ENCODE assay signal across 8 cellular contexts in the genomic region with DNA sequence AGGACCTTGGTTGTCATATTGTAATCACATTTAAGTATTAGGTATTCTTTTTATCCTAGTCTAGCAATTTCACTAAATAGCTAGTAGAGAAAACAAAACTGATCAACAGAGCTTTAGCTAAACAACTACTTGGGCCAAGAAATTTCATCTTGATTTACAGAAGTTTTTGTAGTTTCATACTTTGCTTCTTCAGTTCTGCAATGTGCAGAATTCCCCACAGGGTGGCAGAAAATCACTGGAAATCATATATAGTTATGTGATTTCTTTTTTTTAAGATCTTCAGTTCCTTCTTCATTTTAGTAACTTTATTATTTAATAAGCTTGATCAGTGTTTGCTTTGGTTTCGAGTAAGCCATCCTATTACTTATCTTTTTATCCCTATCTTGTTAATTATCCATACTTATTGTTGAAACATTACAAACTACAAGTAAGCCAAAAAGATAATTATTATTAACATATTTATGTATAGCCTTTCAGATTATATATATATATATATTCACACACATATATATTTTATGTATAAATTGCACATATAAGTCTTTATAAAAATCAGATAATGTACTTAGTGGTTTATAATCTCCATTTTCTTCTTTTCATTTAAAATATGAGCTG. TPM values are rescaled to one million over a fixed set of nuclear protein-coding genes. Genes with fewer than 3 reads are reported as not detected.
DNase-seq lines count a peak whose midpoint lies in the region; ATAC-seq, FAIRE-seq and TF ChIP-seq lines count a peak whose summit lies in the region.

No MANE protein-coding gene starts in this region.

- no peak overlapping the region for H3K4me2 ChIP-seq in osteoblast (ENCODE audit: insufficient read depth, low read length)

- peaks cover 59% of the 10 kb centered on the region for H3K27me3 Mint-ChIP-seq in WTC11 (ENCODE audit: low read depth)

- H3K79me2 ChIP-seq in osteoblast (ENCODE audit: insufficient read depth, low read length), result peaks cover 28% of the 10 kb centered on the region

- POLR2A ChIA-PET in WTC11 (lab: Charles Lee), result no interaction called here

- H3K36me3 Mint-ChIP-seq in WTC11, result peaks cover 4% of the 10 kb centered on the region; the same call in 1 of the 2 replicates

- H3K4me3 Mint-ChIP-seq in WTC11, result peak overlapping the region; percentile 35

- H3K27ac Mint-ChIP-seq in WTC11, result no peak overlapping the region

- H3K27ac ChIP-seq in osteoblast (ENCODE audit: low read depth, low read length), result no peak overlapping the region

- H3K4me3 ChIP-seq in osteoblast (ENCODE audit: insufficient read depth, low read length), result no peak overlapping the region

- peaks cover 15% of the 10 kb centered on the region for H3K4me1 ChIP-seq in osteoblast (ENCODE audit: insufficient read depth, low read length)

- no peaks in the 10 kb centered on the region for H3K9me3 Mint-ChIP-seq in WTC11

- ATAC-seq in WTC11, result no peak
- ATAC-seq in HG02938 (IDR thresholded peaks at IDR 0.05; ENCODE audit: unreplicated experiment), result no peak

- H2AFZ ChIP-seq in osteoblast (ENCODE audit: low read length), result no peak overlapping the region

- CTCF ChIA-PET in WTC11 (lab: Charles Lee), result interaction anchor here (0.6 to 2.0 kb wide), 5 partner anchors 45 to 637 kb away, joined by 3 to 4 read pairs (median 3); no protein-coding TSS in a partner anchor

- TF ChIP-seq CTCF in WTC11 (IDR thresholded peaks at IDR 0.05), result no peak
- TF ChIP-seq CTCF in osteoblast (IDR thresholded peaks at IDR 0.05; ENCODE audit: extremely low read depth, low read depth, low read length), result peak; percentile 64

- DNase-seq in SIG-M5 treated with dmso at 0.1 percent for 504 hours (lab: John Stamatoyannopoulos, UW; ENCODE audit: unreplicated experiment), result peak; percentile 32
- DNase-seq in SIG-M5 (lab: John Stamatoyannopoulos, UW), result no peak
- DNase-seq in NCI-H1694 treated with DMSO at 0.1 percent for 48 hours (lab: John Stamatoyannopoulos, UW), result peak; percentile 37
- no peak for DNase-seq in WTC11 (ENCODE audit: low spot score)
- no peak for DNase-seq in osteoblast (ENCODE audit: insufficient read length, low spot score, missing footprints)
- no peak for DNase-seq in GM19239 (ENCODE audit: insufficient read length, low spot score)

- FAIRE-seq in endometrium (lab: Jason Lieb, UNC), result peak; percentile 64
- FAIRE-seq in GM19239 (lab: Jason Lieb, UNC), result no peak

- H3K27me3 ChIP-seq in osteoblast (ENCODE audit: insufficient read depth, low read length), result no peaks in the 10 kb centered on the region

- peaks cover 16% of the 10 kb centered on the region for H4K20me1 ChIP-seq in osteoblast (ENCODE audit: insufficient read depth, low read length)

- peaks cover 2% of the 10 kb centered on the region for H3K36me3 ChIP-seq in osteoblast (ENCODE audit: insufficient read depth, low read length)

- H3K9me3 ChIP-seq in osteoblast (ENCODE audit: low read depth, low read length), result no peaks in the 10 kb centered on the region

- peaks cover 11% of the 10 kb centered on the region for H3K4me1 Mint-ChIP-seq in WTC11

TF ChIP-seq in WTC11, 78 proteins besides CTCF, POLR2A, EP300 and RAD21:
- TF ChIP-seq, protein P1, sequence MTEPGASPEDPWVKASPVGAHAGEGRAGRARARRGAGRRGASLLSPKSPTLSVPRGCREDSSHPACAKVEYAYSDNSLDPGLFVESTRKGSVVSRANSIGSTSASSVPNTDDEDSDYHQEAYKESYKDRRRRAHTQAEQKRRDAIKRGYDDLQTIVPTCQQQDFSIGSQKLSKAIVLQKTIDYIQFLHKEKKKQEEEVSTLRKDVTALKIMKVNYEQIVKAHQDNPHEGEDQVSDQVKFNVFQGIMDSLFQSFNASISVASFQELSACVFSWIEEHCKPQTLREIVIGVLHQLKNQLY (CRISPR knock-in tag; IDR thresholded peaks at IDR 0.05), result no peak
- TF ChIP-seq ZNF416 (CRISPR knock-in tag; IDR thresholded peaks at IDR 0.05), result no peak
- TF ChIP-seq SMAD4 (CRISPR knock-in tag; IDR thresholded peaks at IDR 0.05), result no peak
- no peak for TF ChIP-seq GRHL2 (CRISPR knock-in tag; IDR thresholded peaks at IDR 0.05; ENCODE audit: insufficient replicate concordance, severe bottlenecking)
- TF ChIP-seq FOXJ3 (CRISPR knock-in tag; IDR thresholded peaks at IDR 0.05; ENCODE audit: borderline replicate concordance), result no peak

RNA-seq across cellular contexts. Expression of a gene that starts 2.2 kb away (rescaled TPM):
- total RNA-seq in WTC11 (2021) (33.0 to 40.3 TPM (median 35.3 TPM) in 3 replicates), osteoblast (129 and 161 TPM in 2 replicates)

RNA-seq across cellular contexts. Expression of a gene that starts 34.0 kb away (rescaled TPM):
- 120 to 130 TPM (median 129 TPM) in 3 replicates for total RNA-seq in WTC11 (2021)
- total RNA-seq in osteoblast, result 18.9 and 19.2 TPM in 2 replicates

Comparison
In these comparisons a context has a peak if more than half of its experiments do, and no peak if none do; other contexts are left out.
1. DNase-seq: peak in SIG-M5 treated with dmso at 0.1 percent for 504 hours (single experiment) and NCI-H1694 treated with DMSO at 0.1 percent for 48 hours (single experiment); none in SIG-M5 (single experiment), WTC11 (single experiment), osteoblast (single experiment) and GM19239 (single experiment).